ENCODE assay signal across 16 cellular contexts in genomic region chr17:56973520-56973919, GRCh38. TPM values are rescaled to one million over a fixed set of nuclear protein-coding genes. Genes with fewer than 3 reads are reported as not detected.
DNase-seq lines count a peak whose midpoint lies in the region; ATAC-seq and TF ChIP-seq lines count a peak whose summit lies in the region.
"Had no signal": no experiment of that assay in that cellular context is flagged by ENCODE, and none has a peak within 500 bp of the region (broad histone marks: within the 10 kb centered on the region; RNA-seq: fewer than 3 reads in every experiment).

No MANE protein-coding gene starts in this region.

- no peak overlapping the region for H3K4me2 ChIP-seq in fibroblast of lung (ENCODE audit: extremely low read depth, insufficient read depth, low read length)

- no peaks in the 10 kb centered on the region for H3K4me1 ChIP-seq in breast epithelium
- H3K4me1 ChIP-seq in fibroblast of lung (ENCODE audit: control insufficient read depth, extremely low read depth, insufficient read depth, low read length) = no peaks in the 10 kb centered on the region

- H3K4me1 Mint-ChIP-seq in MCF 10A (ENCODE audit: insufficient read depth, unreplicated experiment) = peaks cover 6% of the 10 kb centered on the region

- no peaks in the 10 kb centered on the region for H3K36me3 ChIP-seq in breast epithelium
- no peaks in the 10 kb centered on the region for H3K36me3 ChIP-seq in fibroblast of lung (ENCODE audit: control insufficient read depth, insufficient read depth, low read length)
- H3K36me3 ChIP-seq: gastrocnemius medialis, left lung had no signal

- ATAC-seq in HG03439 (IDR thresholded peaks at IDR 0.05; ENCODE audit: unreplicated experiment) = no peak
- ATAC-seq: gastrocnemius medialis, HepG2, left lung had no signal

- no peak overlapping the region for H3K27ac Mint-ChIP-seq in MCF 10A (ENCODE audit: low read depth, unreplicated experiment)

- H3K9me3 Mint-ChIP-seq in MCF 10A (ENCODE audit: unreplicated experiment) = no peaks in the 10 kb centered on the region

- H3K4me3 ChIP-seq in breast epithelium (no peak overlapping the region), fibroblast of lung (replicated peaks in 1 of 4; ENCODE audit: control extremely low read depth in 1 of 4, insufficient read depth in 1 of 4, low read depth in 3 of 4, low read length in 4 of 4) (no peak overlapping the region), coronary artery (no peak overlapping the region)
- H3K4me3 ChIP-seq: gastrocnemius medialis, left lung had no signal

- intact Hi-C loops in MCF 10A (cut with micrococcal nuclease) (no loop called here), breast epithelium (cut with DNase I; ENCODE audit: low total_unique reads) (no loop called here)

- DNase-seq in MCF 10A (ENCODE audit: unreplicated experiment) (peak; percentile 34), breast epithelium (ENCODE audit: low spot score in 2 of 2) (no peak), RKO (ENCODE audit: low spot score) (peak; percentile 75), fibroblast of lung (ENCODE audit: low read depth in 2 of 2) (peak; percentile 15 to 18), hypothalamus (lab: John Stamatoyannopoulos, UW) (no peak), coronary artery (ENCODE audit: low spot score) (no peak), hippocampal formation (lab: John Stamatoyannopoulos, UW) (no peak)
- DNase-seq: C1 segment of cervical spinal cord, DMS 273 treated with DMSO at 0.1 percent for 48 hours, gastrocnemius medialis, left lung, NCI-H187, NCI-H524 treated with DMSO at 0.1 percent for 48 hours, T-helper 9 cell had no signal

- H2AFZ ChIP-seq in fibroblast of lung (ENCODE audit: low read length) = no peak overlapping the region

- no peaks in the 10 kb centered on the region for H3K27me3 Mint-ChIP-seq in MCF 10A (ENCODE audit: insufficient read depth, unreplicated experiment)

- H3K4me3 Mint-ChIP-seq in MCF 10A (ENCODE audit: unreplicated experiment) = no peak overlapping the region

- BruUV-seq in MCF 10A (replicated peaks; lab: Mats Ljungman, UMichigan) = no TSS peak

- no peaks in the 10 kb centered on the region for H3K79me2 ChIP-seq in fibroblast of lung (ENCODE audit: control insufficient read depth, insufficient read depth, low read length)

- CTCF ChIA-PET in MCF 10A (lab: Yijun Ruan, JAX) = no interaction called here

- H3K27me3 ChIP-seq in breast epithelium = no peaks in the 10 kb centered on the region
- H3K27me3 ChIP-seq in fibroblast of lung (ENCODE audit: control insufficient read depth, insufficient read depth, low read length) = peaks cover 5% of the 10 kb centered on the region
- H3K27me3 ChIP-seq: gastrocnemius medialis, left lung had no signal

- TF ChIP-seq POLR2A in breast epithelium (IDR thresholded peaks at IDR 0.05) = no peak

- no peak overlapping the region for H3K9ac ChIP-seq in fibroblast of lung (ENCODE audit: insufficient read depth, low read length)

- H3K36me3 Mint-ChIP-seq in MCF 10A (ENCODE audit: insufficient read depth, unreplicated experiment) = no peaks in the 10 kb centered on the region

- no peaks in the 10 kb centered on the region for H3K9me3 ChIP-seq in breast epithelium
- H3K9me3 ChIP-seq in fibroblast of lung (ENCODE audit: control insufficient read depth, insufficient read depth, low read depth, low read length) = no peaks in the 10 kb centered on the region
- H3K9me3 ChIP-seq: gastrocnemius medialis, left lung had no signal

- POLR2A ChIA-PET in MCF 10A (lab: Yijun Ruan, JAX) = interaction anchor here (0.7 kb wide), 1 partner anchor 574 kb away, joined by 3 read pairs; no protein-coding TSS in a partner anchor

- TF ChIP-seq CTCF in MCF 10A (IDR thresholded peaks at IDR 0.05; ENCODE audit: unreplicated experiment) (no peak), breast epithelium (IDR thresholded peaks at IDR 0.05) (no peak), fibroblast of lung (conservative IDR thresholded peaks at IDR 0.05 in 1 of 2, IDR thresholded peaks at IDR 0.05 in 1 of 2; ENCODE audit: low read depth in 1 of 2, low read length in 2 of 2) (no peak), coronary artery (IDR thresholded peaks at IDR 0.05) (no peak)

- H3K27ac ChIP-seq in breast epithelium = peak overlapping the region in 1 of 2 donors; percentile 17
- no peak overlapping the region for H3K27ac ChIP-seq in fibroblast of lung (ENCODE audit: insufficient read depth, low read length)
- no peak overlapping the region for H3K27ac ChIP-seq in coronary artery
- H3K27ac ChIP-seq: gastrocnemius medialis, left lung had no signal

- H4K20me1 ChIP-seq in fibroblast of lung (ENCODE audit: control insufficient read depth, extremely low read depth, insufficient read depth, low read length) = no peaks in the 10 kb centered on the region

RNA-seq across cellular contexts. Expression of gene SCPEP1, which starts 4.4 kb away (rescaled TPM):
- total RNA-seq in MCF 10A (2022) = 39.2 and 51.4 TPM in 2 replicates
- 100 to 1,000 TPM in 2 of 3 donors, 10 to 100 TPM in 1; 55.4 to 264 (median 146) TPM for total RNA-seq in breast epithelium
- total RNA-seq in fibroblast of lung = 93.0 and 101 TPM in 2 replicates
- polyA plus RNA-seq in fibroblast of lung = 67.5 and 84.7 TPM in 2 replicates
- 45.9 and 50.2 TPM in 2 replicates for polyA plus RNA-seq in fibroblast of lung (2012)
- polyA minus RNA-seq in fibroblast of lung (ENCODE audit: low replicate concordance) = 19.8 and 22.9 TPM in 2 replicates

RNA-seq across cellular contexts. Expression of gene COIL, which starts 12.7 kb away (rescaled TPM):
- total RNA-seq in MCF 10A (2022) (15.4 and 17.2 TPM in 2 replicates), breast epithelium (10 to 100 TPM in 2 of 3 donors, 1 to 10 TPM in 1; 8.8 to 23.0 (median 16.7) TPM), fibroblast of lung (11.8 and 12.1 TPM in 2 replicates)
- polyA plus RNA-seq in fibroblast of lung = 7.3 and 7.7 TPM in 2 replicates
- 9.1 and 10.1 TPM in 2 replicates for polyA plus RNA-seq in fibroblast of lung (2012)
- 1.5 and 2.9 TPM in 2 replicates for polyA minus RNA-seq in fibroblast of lung (ENCODE audit: low replicate concordance)

RNA-seq across cellular contexts. Expression of gene TRIM25, which starts 59.7 kb away (rescaled TPM):
- total RNA-seq in MCF 10A (2022) (178 and 215 TPM in 2 replicates), breast epithelium (10 to 100 TPM; 29.9 to 61.0 (median 37.1) TPM), fibroblast of lung (34.2 and 53.3 TPM in 2 replicates)
- polyA plus RNA-seq in fibroblast of lung = 53.9 and 67.8 TPM in 2 replicates
- polyA plus RNA-seq in fibroblast of lung (2012) = 39.1 and 41.2 TPM in 2 replicates
- 40.7 and 58.4 TPM in 2 replicates for polyA minus RNA-seq in fibroblast of lung (ENCODE audit: low replicate concordance)

Comparison
In these comparisons a context has a peak if more than half of its experiments do, and no peak if none do; other contexts are left out.
1. DNase-seq: peak in MCF 10A (single experiment), RKO (single experiment) and fibroblast of lung (2 of 2); none in breast epithelium (0 of 2), hypothalamus (0 of 51), coronary artery (single experiment) and hippocampal formation (0 of 2).